ENCODE assay signal across 8 cellular contexts in genomic region chrX:66638591-66639500, GRCh38. TPM values are rescaled to one million over a fixed set of nuclear protein-coding genes. Genes with fewer than 3 reads are reported as not detected.
DNase-seq lines count a peak whose midpoint lies in the region; ATAC-seq and TF ChIP-seq lines count a peak whose summit lies in the region.

Gene EDA2R, minus strand, starts transcription at chrX:66639078. Its CDS starts 23,058 bp downstream, at chrX:66616020.

- H3K27me3 Mint-ChIP-seq in IgD-negative memory B cell: peaks cover 2% of the 10 kb centered on the region
- peaks cover 4% of the 10 kb centered on the region for H3K27me3 Mint-ChIP-seq in activated naive CD4-positive, alpha-beta T cell treated with anti-CD3 and anti-CD28 coated beads, Interleukin-2, amount 50 U/mL, for 24 hours

- H3K4me3 ChIP-seq in GM06990 (replicated peaks; ENCODE audit: low read depth, low read length): peak within 1 kb of the TSS; percentile 60

- no peaks in the 10 kb centered on the region for H3K27me3 ChIP-seq in GM06990 (replicated peaks; ENCODE audit: control insufficient read depth, insufficient read depth, low read length)

- peaks cover 0 to 3% (median 1%) of the 10 kb centered on the region in 3 donors for H3K4me1 Mint-ChIP-seq in IgD-negative memory B cell
- H3K4me1 Mint-ChIP-seq in activated naive CD4-positive, alpha-beta T cell treated with anti-CD3 and anti-CD28 coated beads, Interleukin-2, amount 50 U/mL, for 24 hours: peaks cover 8% of the 10 kb centered on the region

- H3K36me3 Mint-ChIP-seq in IgD-negative memory B cell: no peaks in the 10 kb centered on the region
- H3K36me3 Mint-ChIP-seq in activated naive CD4-positive, alpha-beta T cell treated with anti-CD3 and anti-CD28 coated beads, Interleukin-2, amount 50 U/mL, for 24 hours: no peaks in the 10 kb centered on the region

- peak; percentile 31 for DNase-seq in GM06990 (ENCODE audit: extremely low read depth, insufficient read length)
- peak; percentile 26 for DNase-seq in left cardiac atrium
- DNase-seq in putamen (ENCODE audit: low spot score): peak; percentile 7
- no peak for DNase-seq in NCI-H2081 (lab: John Stamatoyannopoulos, UW)
- no peak for DNase-seq in NCI-H2196 (lab: John Stamatoyannopoulos, UW; ENCODE audit: unreplicated experiment)

- intact Hi-C loops in left cardiac atrium (cut with DNase I): no loop called here

- peak within 1 kb of the TSS; percentile 9 to 91 (median 74) for H3K4me3 Mint-ChIP-seq in IgD-negative memory B cell
- H3K4me3 Mint-ChIP-seq in activated naive CD4-positive, alpha-beta T cell treated with anti-CD3 and anti-CD28 coated beads, Interleukin-2, amount 50 U/mL, for 24 hours: peak within 1 kb of the TSS; percentile 59

- H3K9me3 Mint-ChIP-seq in IgD-negative memory B cell: no peaks in the 10 kb centered on the region
- H3K9me3 Mint-ChIP-seq in activated naive CD4-positive, alpha-beta T cell treated with anti-CD3 and anti-CD28 coated beads, Interleukin-2, amount 50 U/mL, for 24 hours: no peaks in the 10 kb centered on the region

- no peaks in the 10 kb centered on the region for H3K36me3 ChIP-seq in GM06990 (ENCODE audit: control insufficient read depth, insufficient read depth, low read length)

- no peak for TF ChIP-seq CTCF in GM06990 (IDR thresholded peaks at IDR 0.05; ENCODE audit: insufficient read depth, low read length, poor library complexity, severe bottlenecking)

- ATAC-seq in GM21576 (IDR thresholded peaks at IDR 0.05; ENCODE audit: unreplicated experiment) (peak; percentile 94), left cardiac atrium (peak; percentile 64 to 93)

- H3K27ac Mint-ChIP-seq in IgD-negative memory B cell: no peak within 1 kb of the TSS
- H3K27ac Mint-ChIP-seq in activated naive CD4-positive, alpha-beta T cell treated with anti-CD3 and anti-CD28 coated beads, Interleukin-2, amount 50 U/mL, for 24 hours: peak within 1 kb of the TSS; percentile 65

RNA-seq across cellular contexts. Expression of gene EDA2R, which starts in this region (rescaled TPM):
- not detected for polyA plus RNA-seq in IgD-negative memory B cell
- total RNA-seq in left cardiac atrium: 1 to 10 TPM in 1 of 2 donors, under 1 TPM in 1; 0.94 to 1.0 TPM

Comparison
In these comparisons a context has a peak if more than half of its experiments do, and no peak if none do; other contexts are left out.
1. DNase-seq: peak in GM06990 (single experiment), left cardiac atrium (single experiment) and putamen (single experiment); none in NCI-H2081 (0 of 2) and NCI-H2196 (single experiment).